In the genomic region with DNA sequence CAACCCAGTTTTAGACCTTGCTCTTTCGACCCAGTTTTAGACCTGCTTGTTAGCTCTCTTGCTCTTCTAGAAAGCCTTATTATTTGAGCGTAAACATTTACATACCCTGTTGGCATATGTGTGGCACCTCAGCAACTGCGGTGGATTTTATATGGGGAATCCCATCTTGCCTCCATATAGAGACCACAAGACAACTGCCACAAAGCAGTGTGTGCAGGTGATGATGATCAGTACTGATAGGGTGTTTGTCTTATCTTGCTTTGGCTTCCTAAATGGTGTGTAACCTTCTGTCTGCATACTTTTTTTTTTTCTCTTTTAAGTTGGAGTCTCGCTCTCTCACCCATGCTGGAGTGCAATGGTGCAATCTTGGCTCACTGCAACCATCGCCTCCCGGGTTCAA, we compare ENCODE assay signal across 29 cellular contexts.
DNase-seq lines count a peak whose midpoint lies in the region; TF ChIP-seq lines count a peak whose summit lies in the region.
"Had no signal": no experiment of that assay in that cellular context is flagged by ENCODE, and none has a peak within 500 bp of the region (broad histone marks: within the 10 kb centered on the region; RNA-seq: fewer than 3 reads in every experiment).

No MANE protein-coding gene starts in this region.

- no peak overlapping the region for H2AFZ ChIP-seq in KMS-11 (ENCODE audit: low read depth)

- peak; percentile 79 for DNase-seq in Jurkat, Clone E6-1 (ENCODE audit: low read depth, low spot score)
- DNase-seq in vagina (ENCODE audit: extremely low spot score in 2 of 2), result no peak
- no peak for DNase-seq in tibial artery
- DNase-seq: 8988T; ACHN; AML-193; BE2C; C1 segment of cervical spinal cord; Caco-2; Calu3; CD4-positive, alpha-beta memory T cell; CD4-positive, alpha-beta T cell; CD4-positive, CD25-positive, alpha-beta regulatory T cell; CD8-positive, alpha-beta memory T cell; CD8-positive, alpha-beta T cell; COR-L47; DMS 273 treated with DMSO at 0.1 percent for 48 hours; DMS153; DMS53; DMS79; DMS79 treated with DMSO at 0.1 percent for 48 hours; DND-41; EL had no signal

- H3K36me3 ChIP-seq in KMS-11 (ENCODE audit: insufficient read depth) (no peaks in the 10 kb centered on the region), vagina (no peaks in the 10 kb centered on the region), tibial artery (no peaks in the 10 kb centered on the region)
- H3K36me3 ChIP-seq: BE2C; BLaER1; BLaER1 treated with 17β-estradiol and CSF1 and Interleukin-3, amounts not matched to agents 10 nM and 100 nM had no signal

- no peak overlapping the region for H3K4me3 ChIP-seq in Jurkat, Clone E6-1 (ENCODE audit: low read length)
- no peak overlapping the region for H3K4me3 ChIP-seq in KMS-11 (IDR thresholded peaks at IDR 0.05; ENCODE audit: insufficient read depth, low read depth, low read length)
- H3K4me3 ChIP-seq in vagina, result no peak overlapping the region
- no peak overlapping the region for H3K4me3 ChIP-seq in tibial artery
- H3K4me3 ChIP-seq: A549; BLaER1; BLaER1 treated with 17β-estradiol and CSF1 and Interleukin-3, amounts not matched to agents 10 nM and 100 nM had no signal

- H3K4me2 ChIP-seq in KMS-11, result no peak overlapping the region
- H3K4me2 ChIP-seq: A549; BLaER1; BLaER1 treated with 17β-estradiol and CSF1 and Interleukin-3, amounts not matched to agents 10 nM and 100 nM had no signal

- H3K9ac ChIP-seq in KMS-11, result no peak overlapping the region
- H3K9ac ChIP-seq: BLaER1; BLaER1 treated with 17β-estradiol and CSF1 and Interleukin-3, amounts not matched to agents 10 nM and 100 nM had no signal

- no peaks in the 10 kb centered on the region for H3K79me2 ChIP-seq in KMS-11 (ENCODE audit: insufficient read depth, low read depth)

- intact Hi-C loops in vagina (cut with DNase I), result no loop called here
- intact Hi-C loops in tibial artery (cut with DNase I; ENCODE audit: low total_unique reads), result no loop called here

- TF ChIP-seq CTCF in KMS-11 (conservative IDR thresholded peaks at IDR 0.05; ENCODE audit: low read depth, low read length) (no peak), vagina (IDR thresholded peaks at IDR 0.05) (no peak), tibial artery (IDR thresholded peaks at IDR 0.05) (no peak)

- H3K27ac ChIP-seq in KMS-11 (peak overlapping the region; percentile 51; the same call in 1 of the 2 replicates), vagina (no peak overlapping the region), tibial artery (no peak overlapping the region)
- H3K27ac ChIP-seq: 22Rv1; A549; BLaER1; BLaER1 treated with 17β-estradiol and CSF1 and Interleukin-3, amounts not matched to agents 10 nM and 100 nM; C4-2B had no signal

- H3K27me3 ChIP-seq in KMS-11 (ENCODE audit: insufficient read depth, low read depth), result no peaks in the 10 kb centered on the region
- no peaks in the 10 kb centered on the region for H3K27me3 ChIP-seq in vagina
- no peaks in the 10 kb centered on the region for H3K27me3 ChIP-seq in tibial artery
- H3K27me3 ChIP-seq: BE2C; BLaER1; BLaER1 treated with 17β-estradiol and CSF1 and Interleukin-3, amounts not matched to agents 10 nM and 100 nM had no signal

- H3K4me1 ChIP-seq in KMS-11 (ENCODE audit: low read depth, poor library complexity, severe bottlenecking) (peaks cover 22% of the 10 kb centered on the region), vagina (no peaks in the 10 kb centered on the region), tibial artery (no peaks in the 10 kb centered on the region)
- H3K4me1 ChIP-seq: A549, BE2C, Caco-2 had no signal

- TF ChIP-seq POLR2A in vagina (IDR thresholded peaks at IDR 0.05), result no peak

- H3K9me3 ChIP-seq in vagina (no peaks in the 10 kb centered on the region), tibial artery (no peaks in the 10 kb centered on the region)
- H3K9me3 ChIP-seq: A549, BE2C, BLaER1, Caco-2 had no signal

- H4K20me1 ChIP-seq in KMS-11 (ENCODE audit: insufficient read depth), result no peaks in the 10 kb centered on the region
- H4K20me1 ChIP-seq: BLaER1; BLaER1 treated with 17β-estradiol and CSF1 and Interleukin-3, amounts not matched to agents 10 nM and 100 nM had no signal
